15 cellular contexts compared by ENCODE assay signal in genomic region chr2:75632091-75632704, GRCh38. TPM values are rescaled to one million over a fixed set of nuclear protein-coding genes. Genes with fewer than 3 reads are reported as not detected.
DNase-seq lines count a peak whose midpoint lies in the region; ATAC-seq, FAIRE-seq and TF ChIP-seq lines count a peak whose summit lies in the region.
"Had no signal": no experiment of that assay in that cellular context is flagged by ENCODE, and none has a peak within 500 bp of the region (broad histone marks: within the 10 kb centered on the region; RNA-seq: fewer than 3 reads in every experiment).

No MANE protein-coding gene starts in this region.

- H3K9me3 ChIP-seq in DND-41 (ENCODE audit: insufficient read depth, low read length, severe bottlenecking) (no peaks in the 10 kb centered on the region), left ventricle myocardium inferior (replicated peaks) (no peaks in the 10 kb centered on the region), SJCRH30 (replicated peaks) (no peaks in the 10 kb centered on the region)
- H3K9me3 ChIP-seq: tibial artery had no signal

- TF ChIP-seq POLR2A in GM12891 (IDR thresholded peaks at IDR 0.05; ENCODE audit: low read depth, low read length), result no peak

- DNase-seq in DND-41 (no peak), left ventricle myocardium inferior (no peak), sciatic nerve (ENCODE audit: low spot score) (no peak), GM12891 (ENCODE audit: insufficient read length, low spot score) (no peak), SJCRH30 (no peak)
- DNase-seq: activated naive CD4-positive, alpha-beta T cell treated with anti-CD3 and anti-CD28 coated beads, Interleukin-2, amount 50 U/mL, for 16 hours; DMS153; kidney; NCI-H1092 treated with DMSO at 0.1 percent for 48 hours; NK-92 treated with Interleukin-12 subunit alpha and Interleukin-12 subunit beta, amount 100 ng/mL, for 24 hours; stimulated activated CD4-positive, alpha-beta T cell treated with anti-CD3 and anti-CD28 coated beads, Interleukin-2, amount 100 ng/mL, for 24 hours; tibial artery had no signal

- H3K79me2 ChIP-seq in DND-41 (ENCODE audit: insufficient read depth, low read length), result no peaks in the 10 kb centered on the region

- no peak for ATAC-seq in DND-41 (ENCODE audit: insufficient read depth, low read depth)
- peak; percentile 79 for ATAC-seq in SK-N-SH treated with all-trans-retinoic acid at 6 μM for 48 hours
- peak; percentile 87 for ATAC-seq in sciatic nerve
- ATAC-seq in HG02588 (IDR thresholded peaks at IDR 0.05; ENCODE audit: unreplicated experiment), result no peak
- no peak for ATAC-seq in GM18520 (IDR thresholded peaks at IDR 0.05; ENCODE audit: unreplicated experiment)

- H3K27me3 ChIP-seq in DND-41 (ENCODE audit: insufficient read depth, low read length, poor library complexity) (peaks cover under 1% of the 10 kb centered on the region), left ventricle myocardium inferior (ENCODE audit: low read depth) (no peaks in the 10 kb centered on the region), SJCRH30 (peaks cover 4% of the 10 kb centered on the region; the same call in 1 of the 2 replicates)

- H3K4me2 ChIP-seq in DND-41 (ENCODE audit: insufficient read depth, low read length), result no peak overlapping the region

- no peak overlapping the region for H3K9ac ChIP-seq in DND-41 (ENCODE audit: low read depth, low read length)

- no peaks in the 10 kb centered on the region for H3K4me1 ChIP-seq in DND-41 (ENCODE audit: insufficient read depth, low read length)
- peaks cover 17% of the 10 kb centered on the region for H3K4me1 ChIP-seq in left ventricle myocardium inferior
- no peaks in the 10 kb centered on the region for H3K4me1 ChIP-seq in SJCRH30
- H3K4me1 ChIP-seq: tibial artery had no signal

- no peak for FAIRE-seq in GM12891 (lab: Jason Lieb, UNC)
- FAIRE-seq: kidney had no signal

- TF ChIP-seq CTCF in DND-41 (IDR thresholded peaks at IDR 0.05; ENCODE audit: borderline replicate concordance, extremely low read depth, low read length, poor library complexity, severe bottlenecking) (no peak), left ventricle myocardium inferior (IDR thresholded peaks at IDR 0.05; ENCODE audit: borderline replicate concordance) (no peak)

- H3K27ac ChIP-seq in DND-41 (ENCODE audit: low read length), result no peak overlapping the region
- H3K27ac ChIP-seq in left ventricle myocardium inferior (replicated peaks), result peak overlapping the region; percentile 68
- no peak overlapping the region for H3K27ac ChIP-seq in SJCRH30
- H3K27ac ChIP-seq: tibial artery had no signal

- H2AFZ ChIP-seq in DND-41 (ENCODE audit: low read depth, low read length), result peak overlapping the region; percentile 46

- no peak overlapping the region for H3K4me3 ChIP-seq in DND-41 (ENCODE audit: low read depth in 1 of 2, low read length in 2 of 2)
- H3K4me3 ChIP-seq in left ventricle myocardium inferior, result no peak overlapping the region
- H3K4me3 ChIP-seq in SJCRH30, result no peak overlapping the region
- H3K4me3 ChIP-seq: tibial artery had no signal

- no peaks in the 10 kb centered on the region for H4K20me1 ChIP-seq in DND-41 (ENCODE audit: insufficient read depth, low read length)

- intact Hi-C loops in left ventricle myocardium inferior (cut with micrococcal nuclease) (no loop called here), sciatic nerve (cut with DNase I) (no loop called here)

- H3K36me3 ChIP-seq in DND-41 (ENCODE audit: insufficient read depth, low read length), result no peaks in the 10 kb centered on the region
- no peaks in the 10 kb centered on the region for H3K36me3 ChIP-seq in left ventricle myocardium inferior
- no peaks in the 10 kb centered on the region for H3K36me3 ChIP-seq in SJCRH30
- H3K36me3 ChIP-seq: tibial artery had no signal

TF ChIP-seq in SK-N-SH treated with all-trans-retinoic acid at 6 μM for 48 hours, 23 proteins besides CTCF, POLR2A, EP300 and RAD21 (continues in another document):
- TF ChIP-seq CSDC2 (CRISPR knock-in tag; IDR thresholded peaks at IDR 0.05), result no peak
- no peak for TF ChIP-seq ZNF8 (CRISPR knock-in tag; IDR thresholded peaks at IDR 0.05)
- no peak for TF ChIP-seq ZFP3 (CRISPR knock-in tag; IDR thresholded peaks at IDR 0.05)
- no peak for TF ChIP-seq CSRNP3 (CRISPR knock-in tag; IDR thresholded peaks at IDR 0.05)
- no peak for TF ChIP-seq TSHZ2 (CRISPR knock-in tag; IDR thresholded peaks at IDR 0.05)
- TF ChIP-seq ZFP30 (CRISPR knock-in tag; IDR thresholded peaks at IDR 0.05), result no peak
- TF ChIP-seq RARB (CRISPR knock-in tag; IDR thresholded peaks at IDR 0.05), result no peak

TF ChIP-seq in GM12891, 5 proteins besides CTCF, POLR2A, EP300 and RAD21:
- TF ChIP-seq POU2F2 (IDR thresholded peaks at IDR 0.05; ENCODE audit: low read depth, low read length), result no peak
- TF ChIP-seq PAX5 (IDR thresholded peaks at IDR 0.05; ENCODE audit: insufficient read depth, low read length, severe bottlenecking), result no peak
- no peak for TF ChIP-seq POLR2AphosphoS5 (IDR thresholded peaks at IDR 0.05; ENCODE audit: low read depth, low read length)
- TF ChIP-seq TAF1 (IDR thresholded peaks at IDR 0.05; ENCODE audit: low read depth, low read length), result no peak
- TF ChIP-seq SPI1 (IDR thresholded peaks at IDR 0.05; ENCODE audit: low read depth, low read length), result no peak

RNA-seq across cellular contexts. Expression of gene MRPL19, which starts 14.4 kb away (rescaled TPM):
- total RNA-seq in left ventricle myocardium inferior, result 57.0 TPM
- 48.3 TPM for total RNA-seq in sciatic nerve
- 35.2 TPM for polyA plus RNA-seq in GM12891 (2012; ENCODE audit: low read depth, missing spikeins)
- 74.5 and 85.9 TPM in 2 replicates for total RNA-seq in SJCRH30 (2014; rRNA removed; shearing (Covaris generic))

Comparison
In these comparisons a context has a peak if more than half of its experiments do, and no peak if none do; other contexts are left out.
1. ATAC-seq: peak in SK-N-SH treated with all-trans-retinoic acid at 6 μM for 48 hours (single experiment) and sciatic nerve (single experiment); none in DND-41 (single experiment), HG02588 (single experiment) and GM18520 (single experiment).